ENCODE assay signal across 2 cellular contexts in the genomic region with DNA sequence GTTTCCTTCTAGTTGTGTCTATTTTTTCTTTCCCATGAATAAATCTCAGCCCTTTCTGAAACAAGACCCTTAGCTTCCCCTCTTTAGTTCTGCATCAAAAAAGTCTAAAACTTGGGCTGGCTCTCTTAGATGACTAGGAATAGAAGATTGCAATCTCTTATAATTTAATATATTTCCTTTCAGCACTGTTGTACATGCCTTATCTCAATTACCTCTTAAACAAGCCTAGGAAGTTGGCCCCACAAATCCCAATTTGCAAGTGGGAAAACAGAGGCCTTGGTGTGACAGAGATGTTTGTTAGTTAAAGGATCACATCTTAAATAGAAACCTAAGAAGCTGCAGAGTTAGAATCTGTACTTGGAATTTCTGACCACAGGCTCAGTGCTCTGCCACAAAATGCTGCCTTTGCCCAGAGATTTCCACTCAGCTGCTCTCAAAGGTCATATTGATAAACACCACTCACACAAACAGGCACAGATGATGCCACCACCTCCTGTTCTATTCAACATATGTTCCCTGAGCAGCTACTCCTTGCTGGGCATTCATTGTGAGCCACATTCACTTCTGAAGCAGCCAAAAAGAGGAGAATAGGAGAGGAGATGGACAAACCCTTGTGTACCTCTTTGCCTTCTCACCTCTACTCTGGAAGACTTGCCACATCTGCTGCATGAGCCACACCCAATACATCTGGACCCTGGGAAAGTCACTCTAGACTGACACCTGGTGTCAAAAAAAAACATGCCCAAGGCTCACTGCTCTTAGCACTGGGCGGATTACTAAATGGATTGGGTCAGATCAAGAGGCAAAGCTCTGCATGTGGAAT.
TF ChIP-seq lines count a peak whose summit lies in the region.

No MANE protein-coding gene starts in this region.

TF ChIP-seq in IMR-90, 13 proteins besides CTCF, POLR2A, EP300 and RAD21:
- TF ChIP-seq MXI1 (IDR thresholded peaks at IDR 0.05; ENCODE audit: borderline replicate concordance, low read depth, low read length) (no peak), SMC3 (IDR thresholded peaks at IDR 0.05; ENCODE audit: low read depth, low read length) (peak; percentile 38), RCOR1 (IDR thresholded peaks at IDR 0.05; ENCODE audit: insufficient replicate concordance, low read length) (no peak), CHD1 (IDR thresholded peaks at IDR 0.05; ENCODE audit: low read depth, low read length) (no peak), BHLHE40 (IDR thresholded peaks at IDR 0.05; ENCODE audit: low read depth, low read length) (no peak), MAZ (IDR thresholded peaks at IDR 0.05; ENCODE audit: borderline replicate concordance, low read depth, low read length) (no peak)

TF ChIP-seq in SK-N-SH, 30 proteins besides CTCF, POLR2A, EP300 and RAD21:
- TF ChIP-seq TCF12 (IDR thresholded peaks at IDR 0.05) = no peak; the same call in 1 of the 2 replicates
- no peak for TF ChIP-seq NRF1 (IDR thresholded peaks at IDR 0.05; ENCODE audit: low read depth, low read length)
- TF ChIP-seq RCOR1 (IDR thresholded peaks at IDR 0.05; ENCODE audit: low read length) = peak; percentile 68
- TF ChIP-seq GABPA (IDR thresholded peaks at IDR 0.05; ENCODE audit: low read depth) = no peak
- TF ChIP-seq FOXM1 (IDR thresholded peaks at IDR 0.05; ENCODE audit: low read depth) = no peak
- TF ChIP-seq MEF2A (IDR thresholded peaks at IDR 0.05; ENCODE audit: borderline replicate concordance, low read depth) = no peak
- no peak for TF ChIP-seq SIN3A (IDR thresholded peaks at IDR 0.05; ENCODE audit: borderline replicate concordance, low read depth, low read length)
- TF ChIP-seq YY1 (IDR thresholded peaks at IDR 0.05; ENCODE audit: low read depth) = no peak
- TF ChIP-seq RXRA (IDR thresholded peaks at IDR 0.05; ENCODE audit: borderline replicate concordance, low read depth) = no peak
- no peak for TF ChIP-seq ELF1 (IDR thresholded peaks at IDR 0.05)
- no peak for TF ChIP-seq USF2 (IDR thresholded peaks at IDR 0.05; ENCODE audit: borderline replicate concordance, low read depth, low read length)
- TF ChIP-seq, protein P1, sequence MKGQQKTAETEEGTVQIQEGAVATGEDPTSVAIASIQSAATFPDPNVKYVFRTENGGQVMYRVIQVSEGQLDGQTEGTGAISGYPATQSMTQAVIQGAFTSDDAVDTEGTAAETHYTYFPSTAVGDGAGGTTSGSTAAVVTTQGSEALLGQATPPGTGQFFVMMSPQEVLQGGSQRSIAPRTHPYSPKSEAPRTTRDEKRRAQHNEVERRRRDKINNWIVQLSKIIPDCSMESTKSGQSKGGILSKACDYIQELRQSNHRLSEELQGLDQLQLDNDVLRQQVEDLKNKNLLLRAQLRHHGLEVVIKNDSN (IDR thresholded peaks at IDR 0.05; ENCODE audit: borderline replicate concordance, low read depth) = no peak
- TF ChIP-seq PBX3 (IDR thresholded peaks at IDR 0.05) = no peak
- TF ChIP-seq EZH2phosphoT487 (IDR thresholded peaks at IDR 0.05; ENCODE audit: borderline replicate concordance, low read depth) = no peak
- TF ChIP-seq REST (IDR thresholded peaks at IDR 0.05; ENCODE audit: low read depth, low read length) = no peak
- TF ChIP-seq GATA2 (CRISPR knock-in tag; IDR thresholded peaks at IDR 0.05) = peak; percentile 93
- TF ChIP-seq MAX (IDR thresholded peaks at IDR 0.05; ENCODE audit: low read depth) = no peak
- no peak for TF ChIP-seq JUND (IDR thresholded peaks at IDR 0.05)
- TF ChIP-seq TAF1 (IDR thresholded peaks at IDR 0.05; ENCODE audit: borderline replicate concordance, low read depth, low read length) = no peak
- no peak for TF ChIP-seq TEAD4 (IDR thresholded peaks at IDR 0.05; ENCODE audit: borderline replicate concordance, insufficient read depth)
- no peak for TF ChIP-seq ZBTB33 (IDR thresholded peaks at IDR 0.05; ENCODE audit: borderline replicate concordance, low read depth)
- 0 out of 2 replicates have a peak, but pooled peaks have one; percentile 10 for TF ChIP-seq MXI1 (IDR thresholded peaks at IDR 0.05; ENCODE audit: low read depth, low read length)
- TF ChIP-seq IRF3 (IDR thresholded peaks at IDR 0.05; ENCODE audit: low read depth, low read length) = no peak
- TF ChIP-seq FOXJ3 (CRISPR knock-in tag; IDR thresholded peaks at IDR 0.05) = peak; percentile 77
- no peak for TF ChIP-seq FOSL2 (IDR thresholded peaks at IDR 0.05; ENCODE audit: borderline replicate concordance, low read depth)
- TF ChIP-seq CHD2 (IDR thresholded peaks at IDR 0.05; ENCODE audit: low read length, partially characterized antibody) = no peak
- TF ChIP-seq SMC3 (IDR thresholded peaks at IDR 0.05; ENCODE audit: low read depth, low read length) = peak; percentile 55
